10 cellular contexts compared by ENCODE assay signal in the genomic region with DNA sequence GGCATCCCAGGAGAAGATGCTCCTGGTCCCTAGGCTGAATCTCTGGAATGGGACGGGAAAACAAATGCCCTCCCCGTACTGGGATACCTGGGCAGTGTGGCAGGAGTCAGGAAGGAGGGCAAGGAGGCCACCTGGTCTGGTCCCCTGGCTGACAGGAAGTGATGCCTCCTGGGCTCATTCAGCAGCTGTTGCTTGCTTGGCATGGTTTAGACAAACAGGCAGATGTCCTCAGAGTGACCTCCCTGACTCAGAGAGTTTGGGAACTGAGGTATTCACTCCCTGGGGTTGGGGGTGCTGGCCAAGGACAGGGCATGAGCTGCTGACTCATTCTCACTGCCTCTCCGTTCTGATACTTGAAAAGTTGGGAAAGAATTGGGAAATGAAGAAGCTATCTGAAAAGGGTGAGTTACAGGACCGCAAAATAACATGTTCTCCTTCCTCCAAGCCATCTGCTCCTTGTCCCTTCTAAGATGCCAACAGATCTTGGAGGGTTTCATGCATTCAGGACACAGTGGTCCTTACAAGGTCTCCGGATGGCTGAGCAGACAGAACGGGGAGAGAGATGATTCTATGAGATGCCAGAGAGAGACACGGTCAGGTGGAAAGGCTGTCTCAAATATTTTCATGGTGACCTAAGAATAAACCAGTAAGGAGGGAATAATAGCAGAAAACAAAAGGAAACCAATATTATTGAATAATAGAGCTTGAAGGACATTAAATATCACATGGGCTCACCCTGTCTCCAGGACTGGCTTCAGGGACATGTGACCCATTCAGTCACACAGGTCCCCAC.
A peak's percentile ranks its signal among the peaks of the same experiment; 100 is the strongest.
DNase-seq lines count a peak whose midpoint lies in the region; ATAC-seq and TF ChIP-seq lines count a peak whose summit lies in the region.
"Had no signal": no experiment of that assay in that cellular context is flagged by ENCODE, and none has a peak within 500 bp of the region (broad histone marks: within the 10 kb centered on the region; RNA-seq: fewer than 3 reads in every experiment).

No MANE protein-coding gene starts in this region.

- ATAC-seq in left colon (peak; percentile 22), T-cell (replicated peaks in 1 of 4) (no peak), GM21717 (IDR thresholded peaks at IDR 0.05; ENCODE audit: unreplicated experiment) (no peak)

- no peaks in the 10 kb centered on the region for H4K20me1 ChIP-seq in mammary epithelial cell (ENCODE audit: insufficient read depth, low read length)

- peak overlapping the region; percentile 33 for H3K9ac ChIP-seq in mammary epithelial cell (ENCODE audit: insufficient read depth, low read length)

- no peaks in the 10 kb centered on the region for H3K27me3 ChIP-seq in mammary epithelial cell (ENCODE audit: insufficient read depth, low read length)
- no peaks in the 10 kb centered on the region for H3K27me3 ChIP-seq in vagina

- POLR2A ChIA-PET in T-cell (lab: Charles Lee), result no interaction called here

- H3K36me3 ChIP-seq in mammary epithelial cell (ENCODE audit: insufficient read depth, low read length), result no peaks in the 10 kb centered on the region
- no peaks in the 10 kb centered on the region for H3K36me3 ChIP-seq in vagina

- peak overlapping the region; percentile 2 for H2AFZ ChIP-seq in mammary epithelial cell (ENCODE audit: low read depth, low read length)

- no peaks in the 10 kb centered on the region for H3K4me1 Mint-ChIP-seq in T-cell
- H3K4me1 Mint-ChIP-seq: activated B cell treated with CpG ODN at 0.5 μM for 24 hours had no signal

- no peaks in the 10 kb centered on the region for H3K27me3 Mint-ChIP-seq in T-cell
- H3K27me3 Mint-ChIP-seq: activated B cell treated with CpG ODN at 0.5 μM for 24 hours had no signal

- no TSS peak for BruUV-seq in mammary epithelial cell (replicated peaks; lab: Mats Ljungman, UMichigan)

- peaks cover 33% of the 10 kb centered on the region for H3K4me1 ChIP-seq in mammary epithelial cell (ENCODE audit: insufficient read depth, low read length)
- H3K4me1 ChIP-seq in vagina, result no peaks in the 10 kb centered on the region

- DNase-seq in SKM-1 treated with dmso at 0.1 percent for 144 hours (lab: John Stamatoyannopoulos, UW; ENCODE audit: unreplicated experiment) (peak; percentile 48), SKM-1 (lab: John Stamatoyannopoulos, UW; ENCODE audit: unreplicated experiment) (no peak), mammary epithelial cell (peak; percentile 98), left colon (peak; percentile 9 to 63), vagina (ENCODE audit: extremely low spot score in 2 of 2) (peak in 1 of 2 donors; percentile 99), T-cell (no peak)
- DNase-seq in central memory CD4-positive, alpha-beta T cell, result no peak
- DNase-seq: activated B cell treated with CpG ODN at 0.5 μM for 24 hours, glutamatergic neuron had no signal

- CTCF ChIA-PET in mammary epithelial cell (lab: Charles Lee; ENCODE audit: low non-redundant PET), result no interaction called here
- CTCF ChIA-PET in T-cell (lab: Charles Lee), result no interaction called here

- TF ChIP-seq POLR2A in vagina (IDR thresholded peaks at IDR 0.05), result no peak

- in situ Hi-C loops in mammary epithelial cell (cut with MboI; ENCODE audit: low sequenced_read_pairs in 2 of 2), result no loop called here

- H3K9me3 ChIP-seq in mammary epithelial cell (replicated peaks; ENCODE audit: insufficient read depth, low read length), result no peaks in the 10 kb centered on the region
- H3K9me3 ChIP-seq in vagina, result no peaks in the 10 kb centered on the region

- 67% methylated on average over 7 of the region's 7 CpGs for WGBS in mammary epithelial cell (ENCODE audit: low coverage, missing lambda C conversion rate)

- no peak overlapping the region for H3K27ac Mint-ChIP-seq in T-cell
- H3K27ac Mint-ChIP-seq: activated B cell treated with CpG ODN at 0.5 μM for 24 hours had no signal

- H3K4me2 ChIP-seq in mammary epithelial cell (ENCODE audit: insufficient read depth, low read depth, low read length), result peak overlapping the region; percentile 33

- no peaks in the 10 kb centered on the region for H3K79me2 ChIP-seq in mammary epithelial cell (ENCODE audit: insufficient read depth, low read length)

- peaks cover 0 to 8% (median 0%) of the 10 kb centered on the region in 3 donors for H3K9me3 Mint-ChIP-seq in T-cell

- dilution Hi-C loops in mammary epithelial cell (cut with HindIII; ENCODE audit: low sequenced_read_pairs), result no loop called here

- no peak overlapping the region for H3K4me3 Mint-ChIP-seq in T-cell
- H3K4me3 Mint-ChIP-seq: activated B cell treated with CpG ODN at 0.5 μM for 24 hours had no signal

- H3K27ac ChIP-seq in mammary epithelial cell (ENCODE audit: insufficient read depth, low read depth, low read length), result peak overlapping the region; percentile 84
- peak overlapping the region; percentile 35 for H3K27ac ChIP-seq in vagina

- TF ChIP-seq CTCF in mammary epithelial cell (conservative IDR thresholded peaks at IDR 0.05 in 1 of 2, IDR thresholded peaks at IDR 0.05 in 1 of 2; ENCODE audit: extremely low read depth in 1 of 2, insufficient read depth in 1 of 2, low read depth in 1 of 2, low read length in 2 of 2), result no peak
- no peak for TF ChIP-seq CTCF in vagina (IDR thresholded peaks at IDR 0.05)

- no peaks in the 10 kb centered on the region for H3K36me3 Mint-ChIP-seq in T-cell

- no peak overlapping the region for H3K4me3 ChIP-seq in mammary epithelial cell (replicated peaks in 1 of 3; ENCODE audit: insufficient read depth in 1 of 3, low read depth in 2 of 3, low read length in 3 of 3)
- H3K4me3 ChIP-seq in vagina, result no peak overlapping the region

- intact Hi-C loops in mammary epithelial cell (cut with micrococcal nuclease), result loop anchor here (10.0 kb wide), 1 partner anchor 169 kb away; no protein-coding TSS in a partner anchor
- intact Hi-C loops in left colon (cut with DNase I, micrococcal nuclease), result no loop called here
- intact Hi-C loops in vagina (cut with DNase I), result no loop called here

Comparison
In these comparisons a context has a peak if more than half of its experiments do, and no peak if none do; other contexts are left out.
1. DNase-seq: peak in SKM-1 treated with dmso at 0.1 percent for 144 hours (single experiment), mammary epithelial cell (single experiment) and left colon (2 of 2); none in SKM-1 (single experiment), central memory CD4-positive, alpha-beta T cell (single experiment) and T-cell (0 of 34).